ENCODE assay signal across 9 cellular contexts in genomic region chr3:184748219-184749135, GRCh38. TPM values are rescaled to one million over a fixed set of nuclear protein-coding genes. Genes with fewer than 3 reads are reported as not detected.
A peak's percentile ranks its signal among the peaks of the same experiment; 100 is the strongest.
DNase-seq lines count a peak whose midpoint lies in the region; ATAC-seq and TF ChIP-seq lines count a peak whose summit lies in the region.
"Had no signal": no experiment of that assay in that cellular context is flagged by ENCODE, and none has a peak within 500 bp of the region (broad histone marks: within the 10 kb centered on the region; RNA-seq: fewer than 3 reads in every experiment).

No MANE protein-coding gene starts in this region.

- H3K9me3 ChIP-seq in esophagus squamous epithelium (no peaks in the 10 kb centered on the region), T-helper 17 cell (ENCODE audit: control insufficient read depth, low read length, poor library complexity, severe bottlenecking) (no peaks in the 10 kb centered on the region)
- H3K9me3 ChIP-seq: SJCRH30 had no signal

- no peak overlapping the region for H3K4me3 ChIP-seq in esophagus squamous epithelium
- H3K4me3 ChIP-seq: SJCRH30 had no signal

- intact Hi-C loops in esophagus squamous epithelium (cut with DNase I) = no loop called here

- 44 to 61% methylated on average over 8 of the region's 8 CpGs for WGBS in esophagus squamous epithelium, 2 donors

- peak; percentile 61 for ATAC-seq in GM21825 (IDR thresholded peaks at IDR 0.05; ENCODE audit: unreplicated experiment)
- peak; percentile 87 for ATAC-seq in stimulated activated memory B cell treated with anti-CD40 and anti-IgM and Interleukin-4, amounts not matched to agents 10 μg/mL and 1 μg/mL and 100 μg/mL, for 72 hours
- ATAC-seq in HG03159 (IDR thresholded peaks at IDR 0.05; ENCODE audit: unreplicated experiment) = no peak
- no peak for ATAC-seq in HG03521 (IDR thresholded peaks at IDR 0.05; ENCODE audit: unreplicated experiment)
- ATAC-seq in T-helper 17 cell = no peak

- TF ChIP-seq CTCF in esophagus squamous epithelium (IDR thresholded peaks at IDR 0.05) = peak in 5 of 6 experiments; percentile 23 to 82 (median 64)

- peaks cover 25% of the 10 kb centered on the region for H3K27me3 Mint-ChIP-seq in stimulated activated memory B cell treated with anti-CD40 and anti-IgM and Interleukin-4, amounts not matched to agents 10 μg/mL and 1 μg/mL and 100 μg/mL, for 72 hours
- H3K27me3 Mint-ChIP-seq in T-helper 17 cell = peaks cover 36% of the 10 kb centered on the region

- no peaks in the 10 kb centered on the region for H3K36me3 Mint-ChIP-seq in stimulated activated memory B cell treated with anti-CD40 and anti-IgM and Interleukin-4, amounts not matched to agents 10 μg/mL and 1 μg/mL and 100 μg/mL, for 72 hours
- peaks cover 5% of the 10 kb centered on the region for H3K36me3 Mint-ChIP-seq in T-helper 17 cell (ENCODE audit: low read depth)

- no peaks in the 10 kb centered on the region for H3K9me3 Mint-ChIP-seq in stimulated activated memory B cell treated with anti-CD40 and anti-IgM and Interleukin-4, amounts not matched to agents 10 μg/mL and 1 μg/mL and 100 μg/mL, for 72 hours

- no peaks in the 10 kb centered on the region for H3K27me3 ChIP-seq in esophagus squamous epithelium

- no peaks in the 10 kb centered on the region for H3K36me3 ChIP-seq in esophagus squamous epithelium
- H3K36me3 ChIP-seq: SJCRH30 had no signal

- H3K27ac ChIP-seq in esophagus squamous epithelium = peak overlapping the region; percentile 44 to 79 (median 64)
- H3K27ac ChIP-seq: SJCRH30 had no signal

- H3K4me1 Mint-ChIP-seq in stimulated activated memory B cell treated with anti-CD40 and anti-IgM and Interleukin-4, amounts not matched to agents 10 μg/mL and 1 μg/mL and 100 μg/mL, for 72 hours = peaks cover 20% of the 10 kb centered on the region
- peaks cover 10% of the 10 kb centered on the region for H3K4me1 Mint-ChIP-seq in T-helper 17 cell

- DNase-seq in GM03348 (ENCODE audit: low spot score) (peak; percentile 26), NCI-H82 (lab: John Stamatoyannopoulos, UW) (peak; percentile 75), esophagus squamous epithelium (lab: John Stamatoyannopoulos, UW) (no peak), T-helper 17 cell (no peak)

- H3K27ac Mint-ChIP-seq in stimulated activated memory B cell treated with anti-CD40 and anti-IgM and Interleukin-4, amounts not matched to agents 10 μg/mL and 1 μg/mL and 100 μg/mL, for 72 hours = peak overlapping the region; percentile 56
- H3K27ac Mint-ChIP-seq in T-helper 17 cell = no peak overlapping the region

- H3K4me3 Mint-ChIP-seq in stimulated activated memory B cell treated with anti-CD40 and anti-IgM and Interleukin-4, amounts not matched to agents 10 μg/mL and 1 μg/mL and 100 μg/mL, for 72 hours = no peak overlapping the region
- no peak overlapping the region for H3K4me3 Mint-ChIP-seq in T-helper 17 cell

- no peak for TF ChIP-seq POLR2A in esophagus squamous epithelium (IDR thresholded peaks at IDR 0.05)

- peaks cover 5 to 19% (median 9%) of the 10 kb centered on the region in 3 donors for H3K4me1 ChIP-seq in esophagus squamous epithelium
- H3K4me1 ChIP-seq: SJCRH30 had no signal

RNA-seq across cellular contexts. Expression of gene MAGEF1, which starts 36.6 kb away (rescaled TPM):
- 10 to 100 TPM; 18.3 to 28.4 (median 20.6) TPM for total RNA-seq in esophagus squamous epithelium
- total RNA-seq in T-helper 17 cell = 1 to 10 TPM; 4.5 to 6.4 TPM

Comparison
In these comparisons a context has a peak if more than half of its experiments do, and no peak if none do; other contexts are left out.
1. DNase-seq: peak in GM03348 (single experiment) and NCI-H82 (single experiment); none in esophagus squamous epithelium (single experiment) and T-helper 17 cell (0 of 3).
2. ATAC-seq: peak in GM21825 (single experiment) and stimulated activated memory B cell treated with anti-CD40 and anti-IgM and Interleukin-4, amounts not matched to agents 10 μg/mL and 1 μg/mL and 100 μg/mL, for 72 hours (single experiment); none in HG03159 (single experiment), HG03521 (single experiment) and T-helper 17 cell (single experiment).